In the genomic region with DNA sequence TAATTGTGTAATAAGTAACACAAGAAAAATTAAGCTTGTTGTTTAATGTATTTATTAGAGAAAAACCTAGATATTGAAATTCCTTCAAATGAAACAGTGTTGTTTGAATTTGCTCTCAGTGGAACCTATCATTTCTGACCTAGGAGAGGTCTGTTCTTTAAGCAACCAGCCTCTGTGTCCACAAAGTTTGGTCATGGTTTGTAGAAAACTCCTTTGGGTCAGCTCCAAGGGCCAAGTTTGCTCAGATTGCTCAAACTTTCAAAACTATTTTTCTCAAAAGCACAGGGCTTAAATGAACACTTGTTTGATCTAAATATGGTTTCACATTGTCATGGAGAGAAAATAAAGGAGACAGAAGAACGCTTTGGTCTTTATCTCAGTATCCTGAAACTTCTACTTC, we compare ENCODE assay signal across 1 cellular context.
TF ChIP-seq lines count a peak whose summit lies in the region.

No MANE protein-coding gene starts in this region.

TF ChIP-seq in IMR-90, 13 proteins besides CTCF, POLR2A, EP300 and RAD21:
- TF ChIP-seq, protein P1, sequence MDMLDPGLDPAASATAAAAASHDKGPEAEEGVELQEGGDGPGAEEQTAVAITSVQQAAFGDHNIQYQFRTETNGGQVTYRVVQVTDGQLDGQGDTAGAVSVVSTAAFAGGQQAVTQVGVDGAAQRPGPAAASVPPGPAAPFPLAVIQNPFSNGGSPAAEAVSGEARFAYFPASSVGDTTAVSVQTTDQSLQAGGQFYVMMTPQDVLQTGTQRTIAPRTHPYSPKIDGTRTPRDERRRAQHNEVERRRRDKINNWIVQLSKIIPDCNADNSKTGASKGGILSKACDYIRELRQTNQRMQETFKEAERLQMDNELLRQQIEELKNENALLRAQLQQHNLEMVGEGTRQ (IDR thresholded peaks at IDR 0.05; ENCODE audit: low read depth, low read length), result no peak
- TF ChIP-seq NFE2L2 (IDR thresholded peaks at IDR 0.05; ENCODE audit: low read depth, low read length) (no peak), ELK1 (IDR thresholded peaks at IDR 0.05; ENCODE audit: borderline replicate concordance, low read depth, low read length) (no peak), MXI1 (IDR thresholded peaks at IDR 0.05; ENCODE audit: borderline replicate concordance, low read depth, low read length) (no peak), RCOR1 (IDR thresholded peaks at IDR 0.05; ENCODE audit: insufficient replicate concordance, low read length) (no peak), RFX5 (IDR thresholded peaks at IDR 0.05; ENCODE audit: low read depth, low read length) (no peak), CEBPB (IDR thresholded peaks at IDR 0.05; ENCODE audit: low read depth, low read length) (no peak), MAZ (IDR thresholded peaks at IDR 0.05; ENCODE audit: borderline replicate concordance, low read depth, low read length) (no peak)
